Comparison of ENCODE assay signal across 1 cellular context in the genomic region with DNA sequence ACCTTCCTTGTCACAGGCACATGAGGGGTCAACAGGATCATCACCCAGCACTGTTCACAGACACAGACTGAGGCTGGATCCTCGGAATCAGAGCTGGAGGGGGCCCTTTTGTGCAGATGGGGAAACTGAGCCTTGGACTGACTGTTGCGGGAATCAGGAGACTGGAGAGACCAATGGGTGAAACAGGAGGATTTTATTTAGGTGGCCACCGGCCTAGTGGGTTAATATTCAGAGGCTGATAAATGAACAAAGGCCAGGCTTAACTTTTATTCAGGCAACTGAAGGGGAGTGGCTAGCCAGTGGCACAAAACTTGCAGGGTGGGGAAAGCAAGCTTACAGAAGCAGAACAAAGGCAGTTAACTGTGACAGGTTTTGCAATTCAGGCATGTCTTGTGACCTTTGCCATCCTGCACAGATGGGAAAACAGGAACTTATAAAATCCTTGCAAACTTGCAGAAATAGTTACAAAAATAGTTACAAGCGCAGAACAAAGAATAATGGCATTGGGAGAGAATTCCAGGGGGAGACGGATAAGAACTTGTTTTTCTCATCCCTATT.
TF ChIP-seq lines count a peak whose summit lies in the region.

No MANE protein-coding gene starts in this region.

TF ChIP-seq in HEK293, 187 proteins besides CTCF, POLR2A, EP300 and RAD21 (continued from another document):
- TF ChIP-seq TRIM28 (IDR thresholded peaks at IDR 0.05; ENCODE audit: borderline replicate concordance, low read length) (peak; percentile 86; the same call in 1 of the 2 replicates), ZNF184 (tag by site-specific recombination; IDR thresholded peaks at IDR 0.05) (peak; percentile 28; the same call in 1 of the 2 replicates), ZNF488 (tag by site-specific recombination; IDR thresholded peaks at IDR 0.05) (no peak)
- TF ChIP-seq, protein P1, sequence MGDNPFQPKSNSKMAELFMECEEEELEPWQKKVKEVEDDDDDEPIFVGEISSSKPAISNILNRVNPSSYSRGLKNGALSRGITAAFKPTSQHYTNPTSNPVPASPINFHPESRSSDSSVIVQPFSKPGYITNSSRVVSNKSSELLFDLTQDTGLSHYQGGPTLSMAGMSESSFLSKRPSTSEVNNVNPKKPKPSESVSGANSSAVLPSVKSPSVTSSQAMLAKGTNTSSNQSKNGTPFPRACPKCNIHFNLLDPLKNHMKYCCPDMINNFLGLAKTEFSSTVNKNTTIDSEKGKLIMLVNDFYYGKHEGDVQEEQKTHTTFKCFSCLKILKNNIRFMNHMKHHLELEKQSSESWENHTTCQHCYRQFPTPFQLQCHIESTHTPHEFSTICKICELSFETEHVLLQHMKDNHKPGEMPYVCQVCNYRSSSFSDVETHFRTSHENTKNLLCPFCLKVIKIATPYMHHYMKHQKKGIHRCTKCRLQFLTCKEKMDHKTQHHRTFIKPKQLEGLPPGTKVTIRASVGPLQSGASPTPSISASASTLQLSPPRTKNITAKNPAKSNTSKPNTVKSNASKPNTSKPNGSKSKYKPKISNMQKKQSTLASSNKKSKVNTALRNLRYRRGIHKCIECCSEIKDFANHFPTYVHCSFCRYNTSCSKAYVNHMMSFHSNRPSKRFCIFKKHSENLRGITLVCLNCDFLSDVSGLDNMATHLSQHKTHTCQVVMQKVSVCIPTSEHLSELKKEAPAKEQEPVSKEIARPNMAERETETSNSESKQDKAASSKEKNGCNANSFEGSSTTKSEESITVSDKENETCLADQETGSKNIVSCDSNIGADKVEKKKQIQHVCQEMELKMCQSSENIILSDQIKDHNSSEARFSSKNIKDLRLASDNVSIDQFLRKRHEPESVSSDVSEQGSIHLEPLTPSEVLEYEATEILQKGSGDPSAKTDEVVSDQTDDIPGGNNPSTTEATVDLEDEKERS (tag by site-specific recombination; IDR thresholded peaks at IDR 0.05), result peak; percentile 68; the same call in 1 of the 2 replicates
TF ChIP-seq in HEK293: peak in this region for 4.
